In genomic region chr16:83579027-83579426, GRCh38 we compare ENCODE assay signal across 5 cellular contexts.
"Had no signal": no experiment of that assay in that cellular context is flagged by ENCODE, and none has a peak within 500 bp of the region (broad histone marks: within the 10 kb centered on the region; RNA-seq: fewer than 3 reads in every experiment).

No MANE protein-coding gene starts in this region.

- DNase-seq: IMR-90, KBM-7, KG1 had no signal

- FAIRE-seq: HepG2, K562 had no signal

- ATAC-seq: HepG2, K562 had no signal
